In genomic region chr14:98412431-98412830, GRCh38 we compare ENCODE assay signal across 26 cellular contexts.
"Had no signal": no experiment of that assay in that cellular context is flagged by ENCODE, and none has a peak within 500 bp of the region (broad histone marks: within the 10 kb centered on the region; RNA-seq: fewer than 3 reads in every experiment).

No MANE protein-coding gene starts in this region.

- H3K36me3 ChIP-seq: adrenal gland, colonic mucosa had no signal

- H3K27ac ChIP-seq: adrenal gland, body of pancreas, colonic mucosa, epithelial cell of prostate had no signal

- H3K4me1 ChIP-seq: adrenal gland, body of pancreas, colonic mucosa had no signal

- ATAC-seq: activated CD4-positive, alpha-beta T cell treated with anti-CD3 and anti-CD28 coated beads for 36 hours; activated CD8-positive, alpha-beta memory T cell treated with anti-CD3 and anti-CD28 coated beads, Interleukin-2, amount 10 ng/mL, durations not matched to agents 7 days and 5 days; activated CD8-positive, alpha-beta T cell treated with anti-CD3 and anti-CD28 coated beads, Interleukin-2, amount 10 ng/mL, durations not matched to agents 7 days and 5 days; activated naive CD8-positive, alpha-beta T cell treated with anti-CD3 and anti-CD28 coated beads, Interleukin-2, amount 50 U/mL, for 24 hours; body of pancreas had no signal

- H3K9me3 ChIP-seq: adrenal gland, body of pancreas, colonic mucosa had no signal

- H3K4me3 ChIP-seq: adrenal gland, body of pancreas, colonic mucosa had no signal

- H3K27me3 ChIP-seq: adrenal gland, body of pancreas, colonic mucosa had no signal

- DNase-seq: activated CD4-positive, alpha-beta memory T cell treated with anti-CD3 and anti-CD28 coated beads for 36 hours; activated CD4-positive, alpha-beta T cell treated with anti-CD3 and anti-CD28 coated beads for 36 hours; activated CD4-positive, alpha-beta T cell treated with anti-CD3 and anti-CD28 coated beads, Interleukin-2, amount 10 ng/mL, durations not matched to agents 24 days and 14 days; activated CD4-positive, CD25-positive, alpha-beta regulatory T cell; activated CD4-positive, CD25-positive, alpha-beta regulatory T cell treated with anti-CD3 and anti-CD28 coated beads, Interleukin-2, amount 50 U/mL, for 72 hours; activated CD8-positive, alpha-beta memory T cell treated with anti-CD3 and anti-CD28 coated beads, Interleukin-2, amount 10 ng/mL, durations not matched to agents 7 days and 5 days; activated CD8-positive, alpha-beta memory T cell treated with anti-CD3 and anti-CD28 coated beads, Interleukin-2, amount 50 U/mL, for 4 hours; activated CD8-positive, alpha-beta T cell treated with anti-CD3 and anti-CD28 coated beads, Interleukin-2, amount 10 ng/mL, durations not matched to agents 7 days and 5 days; activated effector memory CD4-positive, alpha-beta T cell treated with anti-CD3 and anti-CD28 coated beads, Interleukin-2, amount 50 U/mL, for 16 hours; activated naive CD4-positive, alpha-beta T cell treated with anti-CD3 and anti-CD28 coated beads for 36 hours; activated naive CD8-positive, alpha-beta T cell treated with anti-CD3 and anti-CD28 coated beads for 36 hours; activated naive CD8-positive, alpha-beta T cell treated with anti-CD3 and anti-CD28 coated beads, Interleukin-2, amount 50 U/mL, for 24 hours; activated T-cell treated with anti-CD3 and anti-CD28 coated beads, Interleukin-2, amount 50 U/mL, for 1 hour; activated T-cell treated with anti-CD3 and anti-CD28 coated beads, Interleukin-2, amount 50 U/mL, for 48 hours; adrenal gland; amygdala; aorta; body of pancreas; caudate nucleus; cerebellar nuclear complex; colonic mucosa; effector CD8-positive, alpha-beta T cell; foreskin fibroblast; head of caudate nucleus; T-helper 2 cell had no signal
